1 cellular context compared by ENCODE assay signal in genomic region chr17:43814026-43814425, GRCh38.
TF ChIP-seq lines count a peak whose summit lies in the region.

No MANE protein-coding gene starts in this region.

TF ChIP-seq in A549, 52 proteins besides CTCF, POLR2A, EP300 and RAD21:
- TF ChIP-seq MAZ (IDR thresholded peaks at IDR 0.05; ENCODE audit: borderline replicate concordance, low read depth, low read length) = no peak
- no peak for TF ChIP-seq ZSCAN20 (CRISPR knock-in tag; IDR thresholded peaks at IDR 0.05)
- no peak for TF ChIP-seq MYC (IDR thresholded peaks at IDR 0.05; ENCODE audit: borderline replicate concordance, low read length)
- TF ChIP-seq REST (IDR thresholded peaks at IDR 0.05) = no peak
- no peak for TF ChIP-seq NFE2L2 (conservative IDR thresholded peaks at IDR 0.05; ENCODE audit: low read length)
- TF ChIP-seq NR3C1 (IDR thresholded peaks at IDR 0.05) = no peak
- TF ChIP-seq PHF8 (IDR thresholded peaks at IDR 0.05; ENCODE audit: borderline replicate concordance, low read depth) = no peak
- TF ChIP-seq HDAC2 (IDR thresholded peaks at IDR 0.05) = no peak
- no peak for TF ChIP-seq HMGXB4 (CRISPR knock-in tag; IDR thresholded peaks at IDR 0.05; ENCODE audit: borderline replicate concordance)
- no peak for TF ChIP-seq KDM5A (IDR thresholded peaks at IDR 0.05)
- TF ChIP-seq TFCP2L1 (CRISPR knock-in tag; IDR thresholded peaks at IDR 0.05) = no peak
